Comparison of ENCODE assay signal across 17 cellular contexts in genomic region chr9:38059233-38059936, GRCh38. TPM values are rescaled to one million over a fixed set of nuclear protein-coding genes. Genes with fewer than 3 reads are reported as not detected.
DNase-seq lines count a peak whose midpoint lies in the region; ATAC-seq and TF ChIP-seq lines count a peak whose summit lies in the region.
"Had no signal": no experiment of that assay in that cellular context is flagged by ENCODE, and none has a peak within 500 bp of the region (broad histone marks: within the 10 kb centered on the region; RNA-seq: fewer than 3 reads in every experiment).

No MANE protein-coding gene starts in this region.

- intact Hi-C loops in sigmoid colon (cut with DNase I): no loop called here

- peaks cover 0 to 68% (median 51%) of the 10 kb centered on the region in 4 donors for H3K4me1 ChIP-seq in sigmoid colon

- no peaks in the 10 kb centered on the region for H3K27me3 ChIP-seq in sigmoid colon

- H3K9me3 ChIP-seq in sigmoid colon: no peaks in the 10 kb centered on the region

- no peak for ATAC-seq in GM18858 (IDR thresholded peaks at IDR 0.05; ENCODE audit: unreplicated experiment)
- ATAC-seq: activated CD4-positive, CD25-positive, alpha-beta regulatory T cell treated with anti-CD3 and anti-CD28 coated beads, Interleukin-2, amount 50 U/mL, for 24 hours; activated naive CD8-positive, alpha-beta T cell treated with anti-CD3 and anti-CD28 coated beads, Interleukin-2, amount 50 U/mL, for 24 hours had no signal

- H3K36me3 ChIP-seq in sigmoid colon: no peaks in the 10 kb centered on the region

- TF ChIP-seq POLR2A in sigmoid colon (IDR thresholded peaks at IDR 0.05): no peak

- TF ChIP-seq EP300 in sigmoid colon (IDR thresholded peaks at IDR 0.05): no peak

- H3K4me3 ChIP-seq in coronary artery (no peak overlapping the region), sigmoid colon (no peak overlapping the region)

- peak; percentile 18 for DNase-seq in EL
- no peak for DNase-seq in coronary artery (ENCODE audit: low spot score)
- peak; percentile 50 for DNase-seq in kidney glomerular epithelial cell (lab: John Stamatoyannopoulos, UW)
- no peak for DNase-seq in sigmoid colon
- DNase-seq in NCI-H1417 treated with DMSO at 0.1 percent for 48 hours (lab: John Stamatoyannopoulos, UW): no peak
- DNase-seq in stimulated activated CD4-positive, alpha-beta T cell treated with anti-CD3 and anti-CD28 coated beads, Interleukin-2, amount 100 ng/mL, for 24 hours: no peak
- DNase-seq in NCI-H1417 (lab: John Stamatoyannopoulos, UW): no peak
- DNase-seq: activated naive CD8-positive, alpha-beta T cell treated with anti-CD3 and anti-CD28 coated beads, Interleukin-2, amount 50 U/mL, for 24 hours; activated T-cell treated with anti-CD3 and anti-CD28 coated beads for 4 hours; cortex of kidney; NCI-H1105; NCI-H345; OCI-M1; substantia nigra; SW 1271 had no signal

- H3K27ac ChIP-seq in coronary artery (peak overlapping the region; percentile 8 to 65), sigmoid colon (peak overlapping the region; percentile 15 to 95 (median 76))

- no peak for TF ChIP-seq CTCF in coronary artery (IDR thresholded peaks at IDR 0.05)
- no peak for TF ChIP-seq CTCF in sigmoid colon (IDR thresholded peaks at IDR 0.05)

- 88 to 93% methylated on average over 14 of the region's 14 CpGs for WGBS in sigmoid colon, 2 donors

RNA-seq across cellular contexts. Expression of gene SHB, which starts 9.6 kb away (rescaled TPM):
- total RNA-seq in sigmoid colon: 10 to 100 TPM in 3 of 4 donors, 1 to 10 TPM in 1; 6.8 to 33.7 (median 10.3) TPM
- 10 to 100 TPM in 2 of 3 donors, 1 to 10 TPM in 1; 9.5 to 11.7 (median 10.2) TPM for polyA plus RNA-seq in sigmoid colon

Comparison
In these comparisons a context has a peak if more than half of its experiments do, and no peak if none do; other contexts are left out.
1. DNase-seq: peak in EL (single experiment) and kidney glomerular epithelial cell (single experiment); none in coronary artery (single experiment), sigmoid colon (single experiment), NCI-H1417 treated with DMSO at 0.1 percent for 48 hours (single experiment), stimulated activated CD4-positive, alpha-beta T cell treated with anti-CD3 and anti-CD28 coated beads, Interleukin-2, amount 100 ng/mL, for 24 hours (0 of 2) and NCI-H1417 (0 of 3).